ENCODE assay signal across 1 cellular context in genomic region chr12:89351489-89352241, GRCh38.
TF ChIP-seq lines count a peak whose summit lies in the region.

No MANE protein-coding gene starts in this region.

TF ChIP-seq in HepG2, 621 proteins besides CTCF, POLR2A, EP300 and RAD21 (continued from another document and continues in another):
- no peak for TF ChIP-seq GPBP1L1 (CRISPR knock-in tag; IDR thresholded peaks at IDR 0.05)
- TF ChIP-seq ZNF382 (CRISPR knock-in tag; IDR thresholded peaks at IDR 0.05; ENCODE audit: borderline replicate concordance): no peak
- no peak for TF ChIP-seq SIN3B (IDR thresholded peaks at IDR 0.05; ENCODE audit: low read length)
- TF ChIP-seq ZNF674 (CRISPR knock-in tag; IDR thresholded peaks at IDR 0.05; ENCODE audit: low read depth): 0 out of 2 replicates have a peak, but pooled peaks have one; percentile 7
- TF ChIP-seq NFE2L1 (CRISPR knock-in tag; IDR thresholded peaks at IDR 0.05; ENCODE audit: borderline replicate concordance): no peak
- TF ChIP-seq HMGXB3 (CRISPR knock-in tag; IDR thresholded peaks at IDR 0.05; ENCODE audit: borderline replicate concordance): no peak
- TF ChIP-seq ZBTB7A (CRISPR knock-in tag; IDR thresholded peaks at IDR 0.05): 0 out of 2 replicates have a peak, but pooled peaks have one; percentile 19
- TF ChIP-seq TERF1 (CRISPR knock-in tag; IDR thresholded peaks at IDR 0.05): peak; percentile 73; the same call in 1 of the 2 replicates
- TF ChIP-seq USF2 (IDR thresholded peaks at IDR 0.05; ENCODE audit: low read depth, low read length): no peak
- TF ChIP-seq USF2 (CRISPR knock-in tag; IDR thresholded peaks at IDR 0.05; ENCODE audit: borderline replicate concordance): no peak
- peak; percentile 15; the same call in 1 of the 2 replicates for TF ChIP-seq ZNF891 (CRISPR knock-in tag; IDR thresholded peaks at IDR 0.05)
- 0 out of 2 replicates have a peak, but pooled peaks have one; percentile 29 for TF ChIP-seq ARID2 (CRISPR knock-in tag; IDR thresholded peaks at IDR 0.05; ENCODE audit: borderline replicate concordance)
- no peak for TF ChIP-seq TBX2 (CRISPR knock-in tag; IDR thresholded peaks at IDR 0.05; ENCODE audit: borderline replicate concordance)
- no peak for TF ChIP-seq RXRB (CRISPR knock-in tag; IDR thresholded peaks at IDR 0.05; ENCODE audit: borderline replicate concordance)
- no peak; the same call in 1 of the 2 replicates for TF ChIP-seq KLF6 (CRISPR knock-in tag; IDR thresholded peaks at IDR 0.05)
- TF ChIP-seq ZNF354B (CRISPR knock-in tag; IDR thresholded peaks at IDR 0.05): no peak
- no peak for TF ChIP-seq ZBTB10 (CRISPR knock-in tag; IDR thresholded peaks at IDR 0.05; ENCODE audit: borderline replicate concordance)
- no peak for TF ChIP-seq ZMYM3 (CRISPR knock-in tag; IDR thresholded peaks at IDR 0.05)
- TF ChIP-seq RFXAP (CRISPR knock-in tag; IDR thresholded peaks at IDR 0.05; ENCODE audit: borderline replicate concordance): no peak
- no peak for TF ChIP-seq THYN1 (CRISPR knock-in tag; IDR thresholded peaks at IDR 0.05; ENCODE audit: borderline replicate concordance, low read depth)
- TF ChIP-seq SNAPC2 (CRISPR knock-in tag; IDR thresholded peaks at IDR 0.05): no peak
- TF ChIP-seq SP2 (CRISPR knock-in tag; IDR thresholded peaks at IDR 0.05): no peak
- no peak for TF ChIP-seq ZNF644 (CRISPR knock-in tag; IDR thresholded peaks at IDR 0.05; ENCODE audit: low read depth)
- peak; percentile 11 for TF ChIP-seq PTBP1 (IDR thresholded peaks at IDR 0.05; ENCODE audit: low read depth, low read length, poor library complexity, severe bottlenecking)
- TF ChIP-seq TEAD2 (CRISPR knock-in tag; IDR thresholded peaks at IDR 0.05): no peak
- no peak for TF ChIP-seq RNF219 (CRISPR knock-in tag; IDR thresholded peaks at IDR 0.05)
- TF ChIP-seq TIGD3 (CRISPR knock-in tag; IDR thresholded peaks at IDR 0.05; ENCODE audit: borderline replicate concordance): peak; percentile 16
- no peak for TF ChIP-seq MAF1 (CRISPR knock-in tag; IDR thresholded peaks at IDR 0.05; ENCODE audit: borderline replicate concordance)
- no peak for TF ChIP-seq ZNF615 (CRISPR knock-in tag; IDR thresholded peaks at IDR 0.05; ENCODE audit: borderline replicate concordance)
- no peak for TF ChIP-seq FOSL2 (CRISPR knock-in tag; IDR thresholded peaks at IDR 0.05)
- no peak for TF ChIP-seq ZNF367 (CRISPR knock-in tag; IDR thresholded peaks at IDR 0.05; ENCODE audit: borderline replicate concordance)
- TF ChIP-seq ZNF841 (CRISPR knock-in tag; IDR thresholded peaks at IDR 0.05; ENCODE audit: borderline replicate concordance): no peak
- TF ChIP-seq CSRNP1 (CRISPR knock-in tag; IDR thresholded peaks at IDR 0.05): peak; percentile 55; the same call in 1 of the 2 replicates
- TF ChIP-seq DZIP1 (CRISPR knock-in tag; IDR thresholded peaks at IDR 0.05): no peak
- TF ChIP-seq ZNF138 (CRISPR knock-in tag; IDR thresholded peaks at IDR 0.05; ENCODE audit: low read depth): no peak
- no peak for TF ChIP-seq MIER3 (CRISPR knock-in tag; IDR thresholded peaks at IDR 0.05; ENCODE audit: borderline replicate concordance)
- TF ChIP-seq SP5 (CRISPR knock-in tag; IDR thresholded peaks at IDR 0.05; ENCODE audit: borderline replicate concordance, low read depth): no peak
- no peak for TF ChIP-seq HDAC6 (IDR thresholded peaks at IDR 0.05; ENCODE audit: low read depth, low read length)
- TF ChIP-seq SRF (IDR thresholded peaks at IDR 0.05; ENCODE audit: low read depth, low read length): no peak
